Comparison of ENCODE assay signal across 9 cellular contexts in genomic region chr2:171018522-171018921, GRCh38.
DNase-seq lines count a peak whose midpoint lies in the region; ATAC-seq and TF ChIP-seq lines count a peak whose summit lies in the region.
"Had no signal": no experiment of that assay in that cellular context is flagged by ENCODE, and none has a peak within 500 bp of the region (broad histone marks: within the 10 kb centered on the region; RNA-seq: fewer than 3 reads in every experiment).

No MANE protein-coding gene starts in this region.

- H3K27ac ChIP-seq in CD8-positive, alpha-beta memory T cell (ENCODE audit: low read depth, low read length): no peak overlapping the region
- H3K27ac ChIP-seq in GM23338 (ENCODE audit: low read depth): 0 out of 2 replicates have a peak overlapping the region, but pooled peaks have one; percentile 17
- H3K27ac ChIP-seq: BLaER1 had no signal

- H3K79me2 ChIP-seq in GM23338 (replicated peaks; ENCODE audit: insufficient read depth): no peaks in the 10 kb centered on the region

- CTCF ChIA-PET in CD8-positive, alpha-beta memory T cell (lab: Charles Lee): no interaction called here

- peaks cover 12 to 28% (median 14%) of the 10 kb centered on the region in 3 donors for H3K4me1 Mint-ChIP-seq in CD8-positive, alpha-beta memory T cell
- peaks cover 6% of the 10 kb centered on the region; the same call in 1 of the 3 replicates for H3K4me1 Mint-ChIP-seq in GM23338

- in situ Hi-C loops in HAP-1 (cut with MboI; ENCODE audit: low sequenced_read_pairs): no loop called here

- H3K27me3 Mint-ChIP-seq in CD8-positive, alpha-beta memory T cell: no peaks in the 10 kb centered on the region
- H3K27me3 Mint-ChIP-seq in GM23338 (ENCODE audit: insufficient read depth, low read depth, poor library complexity): peaks cover 10% of the 10 kb centered on the region

- no peaks in the 10 kb centered on the region for H3K9me2 ChIP-seq in GM23338 (ENCODE audit: insufficient read depth)

- H3K36me3 Mint-ChIP-seq in CD8-positive, alpha-beta memory T cell: peaks cover 4 to 48% (median 18%) of the 10 kb centered on the region in 3 donors
- H3K36me3 Mint-ChIP-seq in GM23338 (ENCODE audit: low read depth): peaks cover 31% of the 10 kb centered on the region

- ATAC-seq in GM18861 (IDR thresholded peaks at IDR 0.05; ENCODE audit: unreplicated experiment): peak; percentile 79
- no peak for ATAC-seq in GM23338
- peak; percentile 42 for ATAC-seq in HG03469 (IDR thresholded peaks at IDR 0.05; ENCODE audit: unreplicated experiment)
- no peak for ATAC-seq in HG02623 (IDR thresholded peaks at IDR 0.05; ENCODE audit: unreplicated experiment)
- no peak for ATAC-seq in GM19324 (IDR thresholded peaks at IDR 0.05; ENCODE audit: low FRiP score, unreplicated experiment)

- TF ChIP-seq CTCF in GM23338 (conservative IDR thresholded peaks at IDR 0.05; ENCODE audit: low read depth in 2 of 2): no peak

- H4K20me1 ChIP-seq in GM23338 (replicated peaks; ENCODE audit: insufficient read depth): no peaks in the 10 kb centered on the region

- H3K9me3 ChIP-seq in CD8-positive, alpha-beta memory T cell (ENCODE audit: low read length): no peaks in the 10 kb centered on the region
- H3K9me3 ChIP-seq in HAP-1: no peaks in the 10 kb centered on the region
- H3K9me3 ChIP-seq: BLaER1 had no signal

- H2AFZ ChIP-seq in GM23338: no peak overlapping the region

- POLR2A ChIA-PET in CD8-positive, alpha-beta memory T cell (lab: Charles Lee): no interaction called here

- no peak overlapping the region for H3K4me3 Mint-ChIP-seq in CD8-positive, alpha-beta memory T cell
- no peak overlapping the region for H3K4me3 Mint-ChIP-seq in GM23338

- no peaks in the 10 kb centered on the region for H3K27me3 ChIP-seq in CD8-positive, alpha-beta memory T cell (ENCODE audit: insufficient read depth, low read length, poor library complexity, severe bottlenecking)
- H3K27me3 ChIP-seq in GM23338 (ENCODE audit: insufficient read depth) (no peaks in the 10 kb centered on the region), HAP-1 (ENCODE audit: low read depth) (no peaks in the 10 kb centered on the region)
- H3K27me3 ChIP-seq: BLaER1 had no signal

- no peaks in the 10 kb centered on the region for H3K9me3 Mint-ChIP-seq in CD8-positive, alpha-beta memory T cell
- no peaks in the 10 kb centered on the region for H3K9me3 Mint-ChIP-seq in GM23338

- peaks cover 5% of the 10 kb centered on the region for H3K4me1 ChIP-seq in CD8-positive, alpha-beta memory T cell (ENCODE audit: insufficient read depth, low read length)
- no peaks in the 10 kb centered on the region for H3K4me1 ChIP-seq in GM23338 (ENCODE audit: insufficient read depth)
- H3K4me1 ChIP-seq in HAP-1: peaks cover 20% of the 10 kb centered on the region
- H3K4me1 ChIP-seq: BLaER1 had no signal

- H3F3A ChIP-seq in GM23338 (replicated peaks; ENCODE audit: low read depth): no peaks in the 10 kb centered on the region

- peaks cover 6% of the 10 kb centered on the region for H3K36me3 ChIP-seq in CD8-positive, alpha-beta memory T cell (ENCODE audit: insufficient read depth, low read length)
- H3K36me3 ChIP-seq in GM23338 (ENCODE audit: insufficient read depth) (peaks cover 7% of the 10 kb centered on the region; the same call in 1 of the 2 replicates), HAP-1 (replicated peaks) (peaks cover 7% of the 10 kb centered on the region)

- no peak overlapping the region for H3K4me3 ChIP-seq in CD8-positive, alpha-beta memory T cell (ENCODE audit: low read length)
- H3K4me3 ChIP-seq in GM23338 (no peak overlapping the region), HAP-1 (no peak overlapping the region)
- H3K4me3 ChIP-seq: BLaER1 had no signal

- DNase-seq in CD8-positive, alpha-beta memory T cell: no peak
- DNase-seq in GM23338 (ENCODE audit: low spot score) (no peak), NCI-H2196 treated with DMSO at 0.1 percent for 48 hours (lab: John Stamatoyannopoulos, UW; ENCODE audit: unreplicated experiment) (no peak), HAP-1 (ENCODE audit: low spot score in 2 of 2) (no peak)

- H3K4me2 ChIP-seq in GM23338: no peak overlapping the region
- H3K4me2 ChIP-seq: BLaER1 had no signal

- peak overlapping the region in 5 of 8 donors; percentile 2 to 38 (median 7) for H3K27ac Mint-ChIP-seq in CD8-positive, alpha-beta memory T cell
- H3K27ac Mint-ChIP-seq in GM23338: no peak overlapping the region

TF ChIP-seq in GM23338, 12 proteins besides CTCF, POLR2A, EP300 and RAD21:
- no peak for TF ChIP-seq POLR2AphosphoS5 (IDR thresholded peaks at IDR 0.05; ENCODE audit: low read depth)
- no peak for TF ChIP-seq EZH2 (IDR thresholded peaks at IDR 0.05; ENCODE audit: low read depth, unreplicated experiment)

Comparison
In these comparisons a context has a peak if more than half of its experiments do, and no peak if none do; other contexts are left out.
1. ATAC-seq: peak in GM18861 (single experiment) and HG03469 (single experiment); none in GM23338 (single experiment), HG02623 (single experiment) and GM19324 (single experiment).